Comparison of ENCODE assay signal across 22 cellular contexts in genomic region chr1:209383422-209383821, GRCh38.
DNase-seq lines count a peak whose midpoint lies in the region; ATAC-seq, FAIRE-seq and TF ChIP-seq lines count a peak whose summit lies in the region.
"Had no signal": no experiment of that assay in that cellular context is flagged by ENCODE, and none has a peak within 500 bp of the region (broad histone marks: within the 10 kb centered on the region; RNA-seq: fewer than 3 reads in every experiment).

No MANE protein-coding gene starts in this region.

- POLR2A ChIA-PET in IMR-90 (lab: Charles Lee; ENCODE audit: unreplicated experiment): no interaction called here

- BruUV-seq in IMR-90 (replicated peaks; lab: Mats Ljungman, UMichigan): no TSS peak
- TSS peak; percentile 3 for BruUV-seq in mammary epithelial cell (replicated peaks; lab: Mats Ljungman, UMichigan)

- H3K56ac ChIP-seq in IMR-90 (ENCODE audit: extremely low read depth, insufficient read depth, low read length) (no peak overlapping the region), mesendoderm (ENCODE audit: low read length) (peak overlapping the region; percentile 56)

- WGBS in IMR-90 (ENCODE audit: extremely low coverage in 2 of 2, insufficient read length in 1 of 2), 2 experiments: no CpG with 5 or more reads among the region's 4 CpGs
- WGBS in mammary epithelial cell (ENCODE audit: low coverage, missing lambda C conversion rate): 16% methylated on average over 4 of the region's 4 CpGs
- no CpG with 5 or more reads among the region's 4 CpGs for WGBS in mesendoderm (ENCODE audit: extremely low coverage, insufficient coverage, low lambda C conversion rate)

- dilution Hi-C loops in IMR-90 (cut with HindIII; ENCODE audit: low sequenced_read_pairs, unreplicated experiment) (no loop called here), mammary epithelial cell (cut with HindIII; ENCODE audit: low sequenced_read_pairs) (no loop called here)

- H3K23ac ChIP-seq in IMR-90 (ENCODE audit: low read depth, low read length): no peak overlapping the region
- H3K23ac ChIP-seq in mesendoderm (ENCODE audit: low read length): no peak overlapping the region

- CTCF ChIA-PET in IMR-90 (lab: Yijun Ruan, JAX): interaction anchor here (1.1 to 1.3 kb wide), 2 partner anchors 22 to 49 kb away, joined by 3 to 5 read pairs; no protein-coding TSS in a partner anchor
- CTCF ChIA-PET in mammary epithelial cell (lab: Charles Lee; ENCODE audit: low non-redundant PET): interaction anchor here (0.7 to 1.1 kb wide), 3 partner anchors 29 to 143 kb away, joined by 3 to 8 read pairs (median 3); no protein-coding TSS in a partner anchor

- H3K79me2 ChIP-seq in ACC112 (ENCODE audit: control insufficient read depth, insufficient read depth, low read length, unreplicated experiment) (no peaks in the 10 kb centered on the region), mammary epithelial cell (ENCODE audit: insufficient read depth, low read length) (peaks cover 2% of the 10 kb centered on the region), mesendoderm (ENCODE audit: control insufficient read depth, insufficient read depth, low read length) (no peaks in the 10 kb centered on the region)

- H3K18ac ChIP-seq in IMR-90 (ENCODE audit: low read depth, low read length): peak overlapping the region; percentile 33; the same call in 1 of the 2 replicates
- peak overlapping the region; percentile 99 for H3K18ac ChIP-seq in mesendoderm (ENCODE audit: low read length)

- no peak for TF ChIP-seq POLR2A in IMR-90 (IDR thresholded peaks at IDR 0.05; ENCODE audit: low read depth, low read length)
- TF ChIP-seq POLR2A in GM12891 (IDR thresholded peaks at IDR 0.05; ENCODE audit: low read depth, low read length): no peak
- TF ChIP-seq POLR2A in Peyer's patch (IDR thresholded peaks at IDR 0.05): no peak

- H3K27ac Mint-ChIP-seq in immature natural killer cell: no peak overlapping the region
- H3K27ac Mint-ChIP-seq: activated naive CD4-positive, alpha-beta T cell treated with anti-CD3 and anti-CD28 coated beads, Interleukin-2, amount 50 U/mL, for 24 hours; activated T-cell treated with anti-CD3 and anti-CD28 coated beads, Interleukin-2, amount 50 U/mL, for 72 hours had no signal

- H3K4me2 ChIP-seq in IMR-90 (ENCODE audit: low read depth, low read length) (peak overlapping the region; percentile 71; the same call in 1 of the 2 replicates), mammary epithelial cell (ENCODE audit: insufficient read depth, low read depth, low read length) (peak overlapping the region; percentile 90), mesendoderm (ENCODE audit: low read length) (no peak overlapping the region)
- H3K4me2 ChIP-seq: KMS-11 had no signal

- peaks cover 0 to 7% (median 3%) of the 10 kb centered on the region in 3 donors for H3K27me3 Mint-ChIP-seq in immature natural killer cell (ENCODE audit: low read depth in 3 of 3)

- no peak for TF ChIP-seq CTCF in IMR-90 (conservative IDR thresholded peaks at IDR 0.05; ENCODE audit: low read depth, low read length)
- no peak for TF ChIP-seq CTCF in mammary epithelial cell (conservative IDR thresholded peaks at IDR 0.05 in 1 of 2, IDR thresholded peaks at IDR 0.05 in 1 of 2; ENCODE audit: extremely low read depth in 1 of 2, insufficient read depth in 1 of 2, low read depth in 1 of 2, low read length in 2 of 2)
- no peak for TF ChIP-seq CTCF in Peyer's patch (IDR thresholded peaks at IDR 0.05)

- H3K4ac ChIP-seq in IMR-90 (ENCODE audit: low read depth, low read length) (no peak overlapping the region), mesendoderm (ENCODE audit: low read depth, low read length) (peak overlapping the region; percentile 91)

- no peak overlapping the region; the same call in 1 of the 2 replicates for H3K14ac ChIP-seq in IMR-90 (replicated peaks; ENCODE audit: low read depth, low read length)

- H2BK5ac ChIP-seq in IMR-90 (ENCODE audit: low read depth, low read length, poor library complexity, severe bottlenecking): no peak overlapping the region
- H2BK5ac ChIP-seq in mesendoderm (ENCODE audit: low read length): peak overlapping the region; percentile 87

- peaks cover 0 to 2% of the 10 kb centered on the region in 2 donors for H3K4me1 Mint-ChIP-seq in immature natural killer cell
- H3K4me1 Mint-ChIP-seq: activated naive CD4-positive, alpha-beta T cell treated with anti-CD3 and anti-CD28 coated beads, Interleukin-2, amount 50 U/mL, for 24 hours had no signal

- 0 out of 2 replicates have a peak, but pooled peaks cover 4% of the 10 kb centered on the region for H3K9me1 ChIP-seq in IMR-90 (ENCODE audit: insufficient read depth, low read length)

- no peak for ATAC-seq in IMR-90 (ENCODE audit: low read depth)
- ATAC-seq: activated T-cell treated with anti-CD3 and anti-CD28 coated beads, Interleukin-2, amount 50 U/mL, for 72 hours; gastrocnemius medialis; left colon had no signal

- H3K27me3 ChIP-seq in ACC112 (ENCODE audit: insufficient read depth, low read length): no peaks in the 10 kb centered on the region
- no peaks in the 10 kb centered on the region for H3K27me3 ChIP-seq in IMR-90 (ENCODE audit: control insufficient read depth, insufficient read depth, low read length)
- no peaks in the 10 kb centered on the region for H3K27me3 ChIP-seq in mammary epithelial cell (ENCODE audit: insufficient read depth, low read length)
- no peaks in the 10 kb centered on the region for H3K27me3 ChIP-seq in mesendoderm (ENCODE audit: insufficient read depth, low read length, poor library complexity)
- no peaks in the 10 kb centered on the region for H3K27me3 ChIP-seq in Peyer's patch
- H3K27me3 ChIP-seq: gastrocnemius medialis had no signal

- H3K9me3 Mint-ChIP-seq in immature natural killer cell: peaks cover 0 to 3% (median 0%) of the 10 kb centered on the region in 6 donors
- H3K9me3 Mint-ChIP-seq: activated naive CD4-positive, alpha-beta T cell treated with anti-CD3 and anti-CD28 coated beads, Interleukin-2, amount 50 U/mL, for 24 hours; activated T-cell treated with anti-CD3 and anti-CD28 coated beads, Interleukin-2, amount 50 U/mL, for 72 hours; neural crest cell had no signal

- no peak for DNase-seq in IMR-90
- peak; percentile 86 for DNase-seq in mammary epithelial cell
- no peak for DNase-seq in mesendoderm
- no peak for DNase-seq in GM12891 (ENCODE audit: insufficient read length, low spot score)
- no peak for DNase-seq in immature natural killer cell
- DNase-seq in KG1 (lab: John Stamatoyannopoulos, UW): no peak
- DNase-seq in Peyer's patch: no peak
- DNase-seq: ACHN; activated CD8-positive, alpha-beta memory T cell treated with anti-CD3 and anti-CD28 coated beads for 24 hours; activated T-cell treated with anti-CD3 and anti-CD28 coated beads, Interleukin-2, amount 50 U/mL, for 72 hours; DMS 273 treated with DMSO at 0.1 percent for 48 hours; gastrocnemius medialis; left colon; NCI-H69; stimulated activated CD4-positive, alpha-beta T cell treated with anti-CD3 and anti-CD28 coated beads, Interleukin-12 subunit alpha, Interleukin-12 subunit beta, amount 100 ng/mL, for 4 hours; stimulated activated CD8-positive, alpha-beta memory T cell treated with anti-CD3 and anti-CD28 coated beads, Interleukin-4, amount 100 ng/mL, for 48 hours had no signal

- no peak overlapping the region; the same call in 1 of the 2 replicates for H4K91ac ChIP-seq in IMR-90 (ENCODE audit: insufficient read depth, low read depth, low read length)

- intact Hi-C loops in IMR-90 (cut with micrococcal nuclease) (no loop called here), mammary epithelial cell (cut with micrococcal nuclease) (loop anchor here (1.0 to 10.0 kb wide), 3 partner anchors 29 to 421 kb away; partner anchors contain the start of genes IRF6 and LAMB3)

- in situ Hi-C loops in IMR-90 (cut with MboI; ENCODE audit: low sequenced_read_pairs) (no loop called here), mammary epithelial cell (cut with MboI; ENCODE audit: low sequenced_read_pairs in 2 of 2) (loop anchor here in 1 of 2 donors (5.0 kb wide), 1 partner anchor 49 kb away; no protein-coding TSS in a partner anchor)

- H3K36me3 Mint-ChIP-seq in immature natural killer cell: no peaks in the 10 kb centered on the region
- H3K36me3 Mint-ChIP-seq: activated naive CD4-positive, alpha-beta T cell treated with anti-CD3 and anti-CD28 coated beads, Interleukin-2, amount 50 U/mL, for 24 hours had no signal

- 0 out of 2 replicates have a peak overlapping the region, but pooled peaks have one; percentile 25 for H2BK120ac ChIP-seq in IMR-90 (ENCODE audit: low read depth, low read length)
- peak overlapping the region; percentile 100 for H2BK120ac ChIP-seq in mesendoderm (ENCODE audit: low read depth, low read length)

- no peak overlapping the region for H4K8ac ChIP-seq in IMR-90 (ENCODE audit: low read depth in 2 of 2, low read length in 2 of 2)
- H4K8ac ChIP-seq in mesendoderm (ENCODE audit: low read depth, low read length): peak overlapping the region; percentile 88

- peak overlapping the region; percentile 21; the same call in 1 of the 2 replicates for H2BK20ac ChIP-seq in IMR-90 (ENCODE audit: low read depth, low read length)

- H3K4me1 ChIP-seq in ACC112 (ENCODE audit: control insufficient read depth, insufficient read depth, low read length, unreplicated experiment): peaks cover 25% of the 10 kb centered on the region
- H3K4me1 ChIP-seq in IMR-90 (ENCODE audit: control insufficient read depth, insufficient read depth, low read length): peaks cover 16% of the 10 kb centered on the region
- H3K4me1 ChIP-seq in mammary epithelial cell (ENCODE audit: insufficient read depth, low read length): peaks cover 76% of the 10 kb centered on the region
- peaks cover 16% of the 10 kb centered on the region for H3K4me1 ChIP-seq in mesendoderm (ENCODE audit: control insufficient read depth, low read depth, low read length)
- H3K4me1 ChIP-seq in Peyer's patch: no peaks in the 10 kb centered on the region
- H3K4me1 ChIP-seq: gastrocnemius medialis had no signal

- H3K4me3 ChIP-seq in ACC112 (ENCODE audit: low read depth, low read length) (peak overlapping the region; percentile 57), IMR-90 (ENCODE audit: insufficient read depth, low read depth, low read length) (no peak overlapping the region), mammary epithelial cell (replicated peaks in 1 of 3; ENCODE audit: insufficient read depth in 1 of 3, low read depth in 2 of 3, low read length in 3 of 3) (peak overlapping the region in 2 of 3 experiments; percentile 14 to 27), mesendoderm (ENCODE audit: low read length) (no peak overlapping the region), Peyer's patch (no peak overlapping the region)
- H3K4me3 ChIP-seq: gastrocnemius medialis had no signal

- H2BK15ac ChIP-seq in IMR-90 (ENCODE audit: low read depth, low read length) (no peak overlapping the region), mesendoderm (replicated peaks; ENCODE audit: low read depth) (peak overlapping the region; percentile 89)

- no peak for FAIRE-seq in GM12891 (lab: Jason Lieb, UNC)
- FAIRE-seq: endothelial cell of umbilical vein, G401.6 had no signal

- H4K5ac ChIP-seq in IMR-90 (ENCODE audit: low read depth, low read length): peak overlapping the region; percentile 23; the same call in 1 of the 2 replicates
- no peak overlapping the region for H4K5ac ChIP-seq in mesendoderm (ENCODE audit: low read length)

- no peak for TF ChIP-seq RAD21 in IMR-90 (IDR thresholded peaks at IDR 0.05; ENCODE audit: low read length)

- H2AFZ ChIP-seq in ACC112 (ENCODE audit: low read length, unreplicated experiment) (peak overlapping the region; percentile 88), IMR-90 (replicated peaks; ENCODE audit: low read length, poor library complexity) (no peak overlapping the region), mammary epithelial cell (ENCODE audit: low read depth, low read length) (no peak overlapping the region)

- H4K20me1 ChIP-seq in IMR-90 (ENCODE audit: insufficient read depth, low read length) (no peaks in the 10 kb centered on the region), mammary epithelial cell (ENCODE audit: insufficient read depth, low read length) (no peaks in the 10 kb centered on the region)

- H3K79me1 ChIP-seq in IMR-90 (ENCODE audit: low read depth in 1 of 2, low read length in 2 of 2) (no peaks in the 10 kb centered on the region), mesendoderm (ENCODE audit: low read length) (no peaks in the 10 kb centered on the region)

- H3K36me3 ChIP-seq in ACC112 (ENCODE audit: insufficient read depth, low read length): no peaks in the 10 kb centered on the region
- no peaks in the 10 kb centered on the region for H3K36me3 ChIP-seq in IMR-90 (ENCODE audit: control insufficient read depth, insufficient read depth, low read length)
- no peaks in the 10 kb centered on the region for H3K36me3 ChIP-seq in mammary epithelial cell (ENCODE audit: insufficient read depth, low read length)
- H3K36me3 ChIP-seq in mesendoderm (ENCODE audit: control insufficient read depth, insufficient read depth, low read length): no peaks in the 10 kb centered on the region
- H3K36me3 ChIP-seq in Peyer's patch: no peaks in the 10 kb centered on the region
- H3K36me3 ChIP-seq: gastrocnemius medialis had no signal

- H2AK9ac ChIP-seq in IMR-90 (replicated peaks; ENCODE audit: low read depth, low read length, poor library complexity): no peak overlapping the region

- H2AK5ac ChIP-seq in IMR-90 (ENCODE audit: low read depth, low read length): peak overlapping the region; percentile 10; the same call in 1 of the 2 replicates
- H2AK5ac ChIP-seq in mesendoderm (ENCODE audit: low read length): peak overlapping the region; percentile 53

- H3K9me3 ChIP-seq in IMR-90 (ENCODE audit: control insufficient read depth, insufficient read depth, low read length) (no peaks in the 10 kb centered on the region), mammary epithelial cell (replicated peaks; ENCODE audit: insufficient read depth, low read length) (no peaks in the 10 kb centered on the region), Peyer's patch (no peaks in the 10 kb centered on the region)
- H3K9me3 ChIP-seq: gastrocnemius medialis had no signal

- H3K9ac ChIP-seq in IMR-90 (ENCODE audit: low read depth, low read length) (no peak overlapping the region), mammary epithelial cell (ENCODE audit: insufficient read depth, low read length) (peak overlapping the region; percentile 77), mesendoderm (ENCODE audit: low read length) (no peak overlapping the region)
- H3K9ac ChIP-seq: KMS-11 had no signal

- H3K4me3 Mint-ChIP-seq in immature natural killer cell: no peak overlapping the region
- H3K4me3 Mint-ChIP-seq: activated naive CD4-positive, alpha-beta T cell treated with anti-CD3 and anti-CD28 coated beads, Interleukin-2, amount 50 U/mL, for 24 hours; activated T-cell treated with anti-CD3 and anti-CD28 coated beads, Interleukin-2, amount 50 U/mL, for 72 hours; neural crest cell had no signal

- H3K27ac ChIP-seq in ACC112 (ENCODE audit: low read depth, low read length): no peak overlapping the region
- H3K27ac ChIP-seq in IMR-90 (ENCODE audit: insufficient read depth, low read length): no peak overlapping the region
- H3K27ac ChIP-seq in mammary epithelial cell (ENCODE audit: insufficient read depth, low read depth, low read length): peak overlapping the region; percentile 98
- H3K27ac ChIP-seq in mesendoderm (ENCODE audit: low read depth, low read length): peak overlapping the region; percentile 96
- H3K27ac ChIP-seq in Peyer's patch: no peak overlapping the region
- H3K27ac ChIP-seq: gastrocnemius medialis, KMS-11 had no signal

Comparison
In these comparisons a context has a peak if more than half of its experiments do, and no peak if none do; other contexts are left out.
1. H3K27ac ChIP-seq: peak in mammary epithelial cell (single experiment) and mesendoderm (single experiment); none in ACC112 (single experiment), IMR-90 (single experiment) and Peyer's patch (0 of 4).
2. H3K4me3 ChIP-seq: peak in ACC112 (single experiment) and mammary epithelial cell (2 of 3); none in IMR-90 (single experiment), mesendoderm (single experiment) and Peyer's patch (0 of 4).